ENCODE assay signal across 26 cellular contexts in the genomic region with DNA sequence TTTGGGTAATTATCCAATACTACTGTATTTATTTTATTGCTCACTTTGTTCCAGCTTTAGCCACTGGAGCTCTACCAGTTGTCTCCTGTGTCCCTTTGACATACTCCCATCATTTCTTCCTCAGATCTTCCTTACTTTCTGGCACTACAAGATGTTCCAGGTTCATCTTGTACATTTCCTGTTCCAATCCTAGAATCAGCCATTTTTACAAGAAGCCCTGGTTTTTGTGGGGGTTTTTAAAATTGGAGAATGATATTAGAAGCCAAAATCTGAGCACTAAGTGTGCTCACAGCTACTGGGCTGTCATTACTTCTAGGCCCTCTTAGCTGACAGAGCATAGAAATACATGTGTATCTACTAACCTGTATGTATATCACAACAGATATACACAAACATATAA.
"Had no signal": no experiment of that assay in that cellular context is flagged by ENCODE, and none has a peak within 500 bp of the region (broad histone marks: within the 10 kb centered on the region; RNA-seq: fewer than 3 reads in every experiment).

No MANE protein-coding gene starts in this region.

- H3K4me3 ChIP-seq: hepatocyte, left ventricle myocardium inferior, lung, neural progenitor cell, pancreas, prostate gland, sigmoid colon, spleen, suprapubic skin, thoracic aorta, tibial artery, upper lobe of right lung had no signal

- H2AFZ ChIP-seq: hepatocyte, neural progenitor cell had no signal

- H3K27ac ChIP-seq: hepatocyte, left ventricle myocardium inferior, neural progenitor cell, pancreas, prostate gland, sigmoid colon, spleen, suprapubic skin, thoracic aorta, tibial artery, upper lobe of right lung had no signal

- H3K4me1 ChIP-seq: pancreas, prostate gland had no signal

- H3K4me3 Mint-ChIP-seq: mesothelial cell of epicardium; nephron progenitor cell; neural progenitor cell; stimulated activated effector memory CD8-positive, alpha-beta T cell treated with anti-CD3 and anti-CD28 coated beads, Interleukin-12 subunit alpha, Interleukin-12 subunit beta, amount 100 ng/mL, for 72 hours; stimulated activated naive CD8-positive, alpha-beta T cell treated with anti-CD3 and anti-CD28 coated beads, Interleukin-15, Interleukin-2, amounts not matched to agents 100 ng/mL and 50 ng/mL, for 24 hours had no signal

- H3K79me2 ChIP-seq: hepatocyte had no signal

- H3K36me3 ChIP-seq: left ventricle myocardium inferior, neural progenitor cell, pancreas, prostate gland, sigmoid colon, spleen, suprapubic skin, thoracic aorta, tibial artery, upper lobe of right lung had no signal

- H3K27ac Mint-ChIP-seq: mesothelial cell of epicardium; nephron progenitor cell; neural progenitor cell; stimulated activated effector memory CD8-positive, alpha-beta T cell treated with anti-CD3 and anti-CD28 coated beads, Interleukin-12 subunit alpha, Interleukin-12 subunit beta, amount 100 ng/mL, for 72 hours; stimulated activated naive CD8-positive, alpha-beta T cell treated with anti-CD3 and anti-CD28 coated beads, Interleukin-15, Interleukin-2, amounts not matched to agents 100 ng/mL and 50 ng/mL, for 24 hours had no signal

- H3K9me3 Mint-ChIP-seq: stimulated activated effector memory CD8-positive, alpha-beta T cell treated with anti-CD3 and anti-CD28 coated beads, Interleukin-12 subunit alpha, Interleukin-12 subunit beta, amount 100 ng/mL, for 72 hours; stimulated activated naive CD8-positive, alpha-beta T cell treated with anti-CD3 and anti-CD28 coated beads, Interleukin-15, Interleukin-2, amounts not matched to agents 100 ng/mL and 50 ng/mL, for 24 hours had no signal

- H3K9ac ChIP-seq: neural progenitor cell had no signal

- H3K27me3 ChIP-seq: hepatocyte, neural progenitor cell, pancreas, sigmoid colon, spleen, suprapubic skin, tibial artery, upper lobe of right lung had no signal

- DNase-seq: islet precursor cell; left ventricle myocardium inferior; mesendoderm; nephron progenitor cell; pancreas; posterior cingulate gyrus; retina; right cardiac atrium; small intestine; spleen; stimulated activated CD4-positive, alpha-beta T cell treated with anti-CD3 and anti-CD28 coated beads, Interleukin-4, amount 100 ng/mL, for 24 hours; stimulated activated naive CD4-positive, alpha-beta T cell; tibial artery; trophoblast cell; upper lobe of right lung had no signal

- H3K9me3 ChIP-seq: pancreas, prostate gland, sigmoid colon, upper lobe of right lung had no signal

- H3K27me3 Mint-ChIP-seq: naive thymus-derived CD8-positive, alpha-beta T cell; stimulated activated naive CD8-positive, alpha-beta T cell treated with anti-CD3 and anti-CD28 coated beads, Interleukin-15, Interleukin-2, amounts not matched to agents 100 ng/mL and 50 ng/mL, for 24 hours had no signal

- ATAC-seq: naive thymus-derived CD8-positive, alpha-beta T cell; pancreas; right cardiac atrium; stimulated activated effector memory CD8-positive, alpha-beta T cell treated with anti-CD3 and anti-CD28 coated beads, Interleukin-12 subunit alpha, Interleukin-12 subunit beta, amount 100 ng/mL, for 72 hours; upper lobe of right lung had no signal

- H3K4me2 ChIP-seq: hepatocyte, neural progenitor cell had no signal
